17 cellular contexts compared by ENCODE assay signal in the genomic region with DNA sequence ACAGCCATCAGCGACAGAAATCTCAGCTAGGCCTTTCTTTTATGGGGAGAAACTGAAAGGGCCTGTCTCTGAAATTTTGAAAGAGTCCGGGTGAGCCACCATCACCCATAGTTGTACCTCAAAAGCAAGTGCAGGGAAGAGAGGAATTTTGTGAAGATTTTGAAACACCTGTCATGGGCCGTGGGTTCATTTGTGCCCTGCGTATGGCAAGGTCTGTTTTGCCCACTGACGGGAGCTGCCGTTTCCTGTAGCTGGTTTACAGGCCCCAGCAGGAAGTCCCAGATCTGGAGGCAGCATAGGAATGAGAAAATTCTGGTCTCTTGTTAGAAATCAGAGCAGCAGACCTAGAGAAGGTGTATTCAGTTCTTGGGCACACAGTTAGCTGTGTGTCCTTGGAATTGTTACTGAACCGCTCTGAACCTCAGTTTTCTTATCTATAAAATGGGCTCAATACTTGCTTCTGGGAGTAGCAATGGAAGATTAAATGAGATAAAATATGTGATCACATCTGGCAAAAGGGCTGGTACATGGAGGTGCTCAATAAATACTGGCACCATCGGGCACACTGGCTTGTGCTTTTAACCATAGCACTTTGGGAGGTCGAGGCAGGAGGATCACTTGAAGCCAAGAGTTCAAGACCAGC. TPM values are rescaled to one million over a fixed set of nuclear protein-coding genes. Genes with fewer than 3 reads are reported as not detected.
DNase-seq lines count a peak whose midpoint lies in the region; ATAC-seq and TF ChIP-seq lines count a peak whose summit lies in the region.
"Had no signal": no experiment of that assay in that cellular context is flagged by ENCODE, and none has a peak within 500 bp of the region (broad histone marks: within the 10 kb centered on the region; RNA-seq: fewer than 3 reads in every experiment).

No MANE protein-coding gene starts in this region.

- H3K36me3 Mint-ChIP-seq in activated naive CD4-positive, alpha-beta T cell treated with anti-CD3 and anti-CD28 coated beads, Interleukin-2, amount 10 ng/mL, durations not matched to agents 7 days and 5 days, result peaks cover 59% of the 10 kb centered on the region
- H3K36me3 Mint-ChIP-seq in CD8-positive, alpha-beta T cell, result peaks cover 26% of the 10 kb centered on the region
- peaks cover 34 to 38% of the 10 kb centered on the region in 2 donors for H3K36me3 Mint-ChIP-seq in activated naive CD4-positive, alpha-beta T cell treated with anti-CD3 and anti-CD28 coated beads, Interleukin-2, amount 50 U/mL, for 72 hours

- DNase-seq in activated naive CD4-positive, alpha-beta T cell treated with anti-CD3 and anti-CD28 coated beads, Interleukin-2, amount 10 ng/mL, durations not matched to agents 7 days and 5 days, result peak; percentile 29
- DNase-seq in activated naive CD4-positive, alpha-beta T cell treated with Interleukin-2 at 50 U/mL for 16 hours, result no peak
- DNase-seq in CD8-positive, alpha-beta T cell, result no peak
- no peak for DNase-seq in activated naive CD4-positive, alpha-beta T cell treated with anti-CD3 and anti-CD28 coated beads, Interleukin-2, amount 50 U/mL, for 72 hours (ENCODE audit: low spot score in 2 of 2)
- DNase-seq in spleen (peak; percentile 51), GF-D8 (lab: John Stamatoyannopoulos, UW) (no peak), substantia nigra (lab: John Stamatoyannopoulos, UW) (no peak)
- DNase-seq: ACHN, DMS 273 treated with DMSO at 0.1 percent for 48 hours, H9, IMR-90, NCI-H1930, NCI-H2171 treated with DMSO at 0.1 percent for 48 hours, NCI-H510A, Right ventricle myocardium superior had no signal

- no peaks in the 10 kb centered on the region for H3K27me3 ChIP-seq in CD8-positive, alpha-beta T cell (ENCODE audit: insufficient read depth, low read length)
- no peaks in the 10 kb centered on the region for H3K27me3 ChIP-seq in spleen (replicated peaks in 1 of 7)

- TF ChIP-seq CTCF in CD8-positive, alpha-beta T cell (IDR thresholded peaks at IDR 0.05), result no peak
- no peak for TF ChIP-seq CTCF in spleen (IDR thresholded peaks at IDR 0.05 in 8 of 11, conservative IDR thresholded peaks at IDR 0.05 in 3 of 11)

- peaks cover 67% of the 10 kb centered on the region for H3K4me1 Mint-ChIP-seq in activated naive CD4-positive, alpha-beta T cell treated with anti-CD3 and anti-CD28 coated beads, Interleukin-2, amount 10 ng/mL, durations not matched to agents 7 days and 5 days
- H3K4me1 Mint-ChIP-seq in CD8-positive, alpha-beta T cell (ENCODE audit: low read depth), result peaks cover 82% of the 10 kb centered on the region

- POLR2A ChIA-PET in CD8-positive, alpha-beta T cell (lab: Charles Lee), result interaction anchor here (0.8 to 1.7 kb wide), 4 partner anchors 35 to 105 kb away, joined by 3 to 6 read pairs (median 4); no protein-coding TSS in a partner anchor

- no peaks in the 10 kb centered on the region for H3K36me3 ChIP-seq in CD8-positive, alpha-beta T cell (ENCODE audit: insufficient read depth, low read length)
- no peaks in the 10 kb centered on the region for H3K36me3 ChIP-seq in spleen

- 67 to 70% (median 68%) methylated on average over 9 of the region's 9 CpGs for WGBS in spleen, 5 donors

- H3K27me3 Mint-ChIP-seq in activated naive CD4-positive, alpha-beta T cell treated with anti-CD3 and anti-CD28 coated beads, Interleukin-2, amount 10 ng/mL, durations not matched to agents 7 days and 5 days, result peaks cover 59% of the 10 kb centered on the region
- H3K27me3 Mint-ChIP-seq in CD8-positive, alpha-beta T cell (ENCODE audit: low read depth), result no peaks in the 10 kb centered on the region

- peak overlapping the region; percentile 46 for H3K27ac Mint-ChIP-seq in activated naive CD4-positive, alpha-beta T cell treated with anti-CD3 and anti-CD28 coated beads, Interleukin-2, amount 10 ng/mL, durations not matched to agents 7 days and 5 days
- H3K27ac Mint-ChIP-seq in CD8-positive, alpha-beta T cell, result peak overlapping the region; percentile 89
- H3K27ac Mint-ChIP-seq in activated naive CD4-positive, alpha-beta T cell treated with anti-CD3 and anti-CD28 coated beads, Interleukin-2, amount 50 U/mL, for 72 hours, result peak overlapping the region; percentile 58 to 83
- H3K27ac Mint-ChIP-seq: H9 had no signal

- peaks cover 60% of the 10 kb centered on the region for H3K4me1 ChIP-seq in CD8-positive, alpha-beta T cell (ENCODE audit: insufficient read depth, low read length)
- H3K4me1 ChIP-seq in spleen, result peaks cover 0 to 15% (median 4%) of the 10 kb centered on the region in 6 donors

- TF ChIP-seq POLR2A in spleen (IDR thresholded peaks at IDR 0.05), result no peak

- H3K9me3 Mint-ChIP-seq in activated naive CD4-positive, alpha-beta T cell treated with anti-CD3 and anti-CD28 coated beads, Interleukin-2, amount 10 ng/mL, durations not matched to agents 7 days and 5 days, result peaks cover 3% of the 10 kb centered on the region
- no peaks in the 10 kb centered on the region for H3K9me3 Mint-ChIP-seq in CD8-positive, alpha-beta T cell
- no peaks in the 10 kb centered on the region for H3K9me3 Mint-ChIP-seq in activated naive CD4-positive, alpha-beta T cell treated with anti-CD3 and anti-CD28 coated beads, Interleukin-2, amount 50 U/mL, for 72 hours
- H3K9me3 Mint-ChIP-seq: H9 had no signal

- no peak overlapping the region for H3K27ac ChIP-seq in CD8-positive, alpha-beta T cell (ENCODE audit: low read depth, low read length)
- H3K27ac ChIP-seq in spleen, result peak overlapping the region in 1 of 8 donors; percentile 24
- H3K27ac ChIP-seq in substantia nigra (ENCODE audit: low read depth, low read length, poor library complexity, severe bottlenecking), result no peak overlapping the region

- no peak overlapping the region for H3K4me3 Mint-ChIP-seq in activated naive CD4-positive, alpha-beta T cell treated with anti-CD3 and anti-CD28 coated beads, Interleukin-2, amount 10 ng/mL, durations not matched to agents 7 days and 5 days
- H3K4me3 Mint-ChIP-seq in CD8-positive, alpha-beta T cell, result peak overlapping the region; percentile 23
- H3K4me3 Mint-ChIP-seq: H9 had no signal

- CTCF ChIA-PET in activated naive CD4-positive, alpha-beta T cell treated with anti-CD3 and anti-CD28 coated beads, Interleukin-2, amount 10 ng/mL, durations not matched to agents 7 days and 5 days (lab: Charles Lee), result interaction anchor here (1.4 to 2.1 kb wide), 2 partner anchors 50 to 60 kb away, joined by 3 to 4 read pairs; no protein-coding TSS in a partner anchor
- CTCF ChIA-PET in CD8-positive, alpha-beta T cell (lab: Charles Lee), result interaction anchor here (0.6 to 2.6 kb wide), 6 partner anchors 37 to 133 kb away, joined by 3 to 10 read pairs (median 3); no protein-coding TSS in a partner anchor

- no peaks in the 10 kb centered on the region for H3K9me3 ChIP-seq in CD8-positive, alpha-beta T cell (ENCODE audit: low read length)
- H3K9me3 ChIP-seq in spleen, result no peaks in the 10 kb centered on the region

- no peak for ATAC-seq in CD8-positive, alpha-beta T cell
- peak in 1 of 2 donors; percentile 39 for ATAC-seq in activated naive CD4-positive, alpha-beta T cell treated with anti-CD3 and anti-CD28 coated beads, Interleukin-2, amount 50 U/mL, for 72 hours
- ATAC-seq in GM21576 (IDR thresholded peaks at IDR 0.05; ENCODE audit: unreplicated experiment), result no peak
- ATAC-seq: Panc1 had no signal

- intact Hi-C loops in CD8-positive, alpha-beta T cell (cut with DNase I, micrococcal nuclease), result no loop called here
- intact Hi-C loops in spleen (cut with DNase I; ENCODE audit: low total_unique reads), result no loop called here

- no peak overlapping the region for H3K4me3 ChIP-seq in CD8-positive, alpha-beta T cell (ENCODE audit: low read depth, low read length)
- no peak overlapping the region for H3K4me3 ChIP-seq in spleen

RNA-seq across cellular contexts. Expression of a gene that starts 52.5 kb away (rescaled TPM):
- 10 to 100 TPM; 24.6 to 25.7 TPM for total RNA-seq in CD8-positive, alpha-beta T cell
- total RNA-seq in activated naive CD4-positive, alpha-beta T cell treated with anti-CD3 and anti-CD28 coated beads, Interleukin-2, amount 50 U/mL, for 72 hours, result 10 to 100 TPM in 1 of 2 donors, 1 to 10 TPM in 1; 8.8 to 15.3 TPM
- 10 to 100 TPM; 25.0 to 54.3 (median 47.2) TPM for total RNA-seq in spleen
- 1 to 10 TPM; 4.6 to 7.0 (median 6.9) TPM for polyA plus RNA-seq in spleen

Comparison
In these comparisons a context has a peak if more than half of its experiments do, and no peak if none do; other contexts are left out.
1. DNase-seq: peak in activated naive CD4-positive, alpha-beta T cell treated with anti-CD3 and anti-CD28 coated beads, Interleukin-2, amount 10 ng/mL, durations not matched to agents 7 days and 5 days (single experiment) and spleen (single experiment); none in activated naive CD4-positive, alpha-beta T cell treated with Interleukin-2 at 50 U/mL for 16 hours (single experiment), CD8-positive, alpha-beta T cell (0 of 7), activated naive CD4-positive, alpha-beta T cell treated with anti-CD3 and anti-CD28 coated beads, Interleukin-2, amount 50 U/mL, for 72 hours (0 of 2), GF-D8 (single experiment) and substantia nigra (0 of 49).
2. Peak in every context shown above with its lines, with median percentiles within 50 percentile points of each other: H3K27ac Mint-ChIP-seq.